24 cellular contexts compared by ENCODE assay signal in genomic region chr10:52011113-52011512, GRCh38.
DNase-seq lines count a peak whose midpoint lies in the region; ATAC-seq and TF ChIP-seq lines count a peak whose summit lies in the region.
"Had no signal": no experiment of that assay in that cellular context is flagged by ENCODE, and none has a peak within 500 bp of the region (broad histone marks: within the 10 kb centered on the region; RNA-seq: fewer than 3 reads in every experiment).

No MANE protein-coding gene starts in this region.

- TF ChIP-seq POLR2A in transverse colon (IDR thresholded peaks at IDR 0.05): no peak

- no peak overlapping the region for H3K4me2 ChIP-seq in SK-N-SH

- CTCF ChIA-PET in SK-N-SH (lab: Yijun Ruan, JAX): interaction anchor here (1.1 kb wide), 1 partner anchor 948 kb away, joined by 4 read pairs; no protein-coding TSS in a partner anchor

- POLR2A ChIA-PET in SK-N-SH (lab: Yijun Ruan, JAX): no interaction called here

- H2AFZ ChIP-seq in SK-N-SH (ENCODE audit: low read depth): no peak overlapping the region

- no peaks in the 10 kb centered on the region for H3K9me2 ChIP-seq in SK-N-SH

- DNase-seq in SK-N-SH: no peak
- no peak for DNase-seq in ascending aorta (ENCODE audit: low spot score in 2 of 2)
- peak; percentile 46 for DNase-seq in fibroblast of the aortic adventitia (ENCODE audit: low read depth)
- DNase-seq in NCI-H1694 (lab: John Stamatoyannopoulos, UW): no peak
- no peak for DNase-seq in stimulated activated CD4-positive, alpha-beta T cell treated with anti-CD3 and anti-CD28 coated beads, Interleukin-4, amount 100 ng/mL, for 1 hour
- DNase-seq in iPS-NIHi7 (ENCODE audit: extremely low spot score): no peak
- DNase-seq in transverse colon: no peak
- DNase-seq: ACHN; CD4-positive, CD25-positive, alpha-beta regulatory T cell; EL; H9; HFFc6; MG63; NCI-H1417; NCI-H187; NCI-H446; NCI-H526; OCI-M1 had no signal

- no peaks in the 10 kb centered on the region for H3K79me2 ChIP-seq in SK-N-SH (ENCODE audit: insufficient read depth)

- TF ChIP-seq CTCF in SK-N-SH (IDR thresholded peaks at IDR 0.05) (no peak), ascending aorta (IDR thresholded peaks at IDR 0.05) (no peak), fibroblast of the aortic adventitia (IDR thresholded peaks at IDR 0.05; ENCODE audit: insufficient read depth, low read length) (no peak), transverse colon (IDR thresholded peaks at IDR 0.05) (no peak)

- in situ Hi-C loops in transverse colon (cut with MboI; ENCODE audit: low pct_ligation_motif_present in 1 of 4, low pct_unique_long_range_greater_than_20kb in 1 of 4, low sequenced_read_pairs in 3 of 4): no loop called here

- H3K4me3 ChIP-seq in SK-N-SH (ENCODE audit: low read depth in 2 of 2, low read length in 1 of 2) (no peak overlapping the region), ascending aorta (no peak overlapping the region), fibroblast of the aortic adventitia (ENCODE audit: low read depth, low read length) (no peak overlapping the region), transverse colon (no peak overlapping the region)
- H3K4me3 ChIP-seq: K562, MG63 had no signal

- TF ChIP-seq RAD21 in SK-N-SH (IDR thresholded peaks at IDR 0.05; ENCODE audit: low read length): no peak

- no peaks in the 10 kb centered on the region for H3K9me3 ChIP-seq in SK-N-SH
- H3K9me3 ChIP-seq in ascending aorta: no peaks in the 10 kb centered on the region
- H3K9me3 ChIP-seq in transverse colon: peaks cover 0 to 9% of the 10 kb centered on the region in 2 donors

- no peak overlapping the region for H3K9ac ChIP-seq in SK-N-SH

- TF ChIP-seq EP300 in SK-N-SH (IDR thresholded peaks at IDR 0.05; ENCODE audit: borderline replicate concordance in 1 of 2, low read depth in 1 of 2, low read length in 1 of 2) (no peak), transverse colon (IDR thresholded peaks at IDR 0.05; ENCODE audit: low read depth) (no peak)

- H3K27ac ChIP-seq in SK-N-SH (ENCODE audit: low read depth in 2 of 2, low read length in 1 of 2) (peak overlapping the region in 1 of 2 experiments; percentile 66; a peak in 1 of 4 replicates), ascending aorta (peak overlapping the region; percentile 82), transverse colon (no peak overlapping the region)
- H3K27ac ChIP-seq: 22Rv1, HL-60 had no signal

- no peaks in the 10 kb centered on the region for H3F3A ChIP-seq in SK-N-SH (replicated peaks; ENCODE audit: insufficient read depth)

- H3K36me3 ChIP-seq in SK-N-SH (replicated peaks in 1 of 2; ENCODE audit: control insufficient read depth in 1 of 2, insufficient read depth in 2 of 2, low read length in 1 of 2) (no peaks in the 10 kb centered on the region), ascending aorta (no peaks in the 10 kb centered on the region), transverse colon (no peaks in the 10 kb centered on the region)
- H3K36me3 ChIP-seq: MG63 had no signal

- intact Hi-C loops in ascending aorta (cut with DNase I) (loop anchor here (10.0 kb wide), 2 partner anchors 114 to 204 kb away; no protein-coding TSS in a partner anchor), transverse colon (cut with DNase I; ENCODE audit: low total_unique reads) (no loop called here)

- no peaks in the 10 kb centered on the region for H3K27me3 ChIP-seq in SK-N-SH (ENCODE audit: insufficient read depth)
- H3K27me3 ChIP-seq in ascending aorta: no peaks in the 10 kb centered on the region
- H3K27me3 ChIP-seq in transverse colon: no peaks in the 10 kb centered on the region
- H3K27me3 ChIP-seq: MG63 had no signal

- peak; percentile 65 for ATAC-seq in SK-N-SH treated with all-trans-retinoic acid at 6 μM for 48 hours
- ATAC-seq: HepG2, K562, Right ventricle myocardium inferior had no signal

- WGBS in SK-N-SH (ENCODE audit: low lambda C conversion rate): 88% methylated on average over 1 of the region's 1 CpG
- WGBS in transverse colon (ENCODE audit: low coverage in 1 of 2), 2 donors: 87 to 94% methylated on average over 1 of the region's 1 CpG

- no peaks in the 10 kb centered on the region for H4K20me1 ChIP-seq in SK-N-SH (ENCODE audit: insufficient read depth)

- H3K4me1 ChIP-seq in SK-N-SH (ENCODE audit: control insufficient read depth in 1 of 2, insufficient read depth in 2 of 2, low read depth in 1 of 2, low read length in 1 of 2) (no peaks in the 10 kb centered on the region; a peak in 1 of 4 replicates), ascending aorta (peaks cover 0 to 33% of the 10 kb centered on the region in 2 donors), transverse colon (no peaks in the 10 kb centered on the region)

TF ChIP-seq in SK-N-SH treated with all-trans-retinoic acid at 6 μM for 48 hours, 23 proteins besides CTCF, POLR2A, EP300 and RAD21 (continues in another document):
- no peak for TF ChIP-seq ZC3H10 (CRISPR knock-in tag; IDR thresholded peaks at IDR 0.05)
- TF ChIP-seq TOX (CRISPR knock-in tag; IDR thresholded peaks at IDR 0.05; ENCODE audit: borderline replicate concordance): no peak
- TF ChIP-seq RARB (CRISPR knock-in tag; IDR thresholded peaks at IDR 0.05): no peak
- TF ChIP-seq ZFP3 (CRISPR knock-in tag; IDR thresholded peaks at IDR 0.05): no peak
- TF ChIP-seq PATZ1 (CRISPR knock-in tag; IDR thresholded peaks at IDR 0.05; ENCODE audit: borderline replicate concordance): no peak
- TF ChIP-seq CREB5 (CRISPR knock-in tag; IDR thresholded peaks at IDR 0.05; ENCODE audit: low read depth): no peak
- TF ChIP-seq ESRRG (CRISPR knock-in tag; IDR thresholded peaks at IDR 0.05): no peak
- TF ChIP-seq ZNF8 (CRISPR knock-in tag; IDR thresholded peaks at IDR 0.05): no peak

TF ChIP-seq in SK-N-SH, 30 proteins besides CTCF, POLR2A, EP300 and RAD21:
- no peak for TF ChIP-seq TEAD4 (IDR thresholded peaks at IDR 0.05; ENCODE audit: borderline replicate concordance, insufficient read depth)
- TF ChIP-seq SMC3 (IDR thresholded peaks at IDR 0.05; ENCODE audit: low read depth, low read length): no peak
- no peak for TF ChIP-seq FOSL2 (IDR thresholded peaks at IDR 0.05; ENCODE audit: borderline replicate concordance, low read depth)
- no peak for TF ChIP-seq MXI1 (IDR thresholded peaks at IDR 0.05; ENCODE audit: low read depth, low read length)
- no peak for TF ChIP-seq PBX3 (IDR thresholded peaks at IDR 0.05)
- no peak for TF ChIP-seq USF1 (IDR thresholded peaks at IDR 0.05; ENCODE audit: borderline replicate concordance, low read depth)
- TF ChIP-seq NFIC (IDR thresholded peaks at IDR 0.05; ENCODE audit: borderline replicate concordance): no peak
- TF ChIP-seq POLR2AphosphoS5 (IDR thresholded peaks at IDR 0.05; ENCODE audit: low read depth, low read length): no peak
- no peak for TF ChIP-seq FOXM1 (IDR thresholded peaks at IDR 0.05; ENCODE audit: low read depth)

Comparison
In these comparisons a context has a peak if more than half of its experiments do, and no peak if none do; other contexts are left out.
1. H3K27ac ChIP-seq: peak in ascending aorta (2 of 2); none in transverse colon (0 of 4).